Comparison of ENCODE assay signal across 15 cellular contexts in genomic region chr12:65827827-65828231, GRCh38. TPM values are rescaled to one million over a fixed set of nuclear protein-coding genes. Genes with fewer than 3 reads are reported as not detected.
A peak's percentile ranks its signal among the peaks of the same experiment; 100 is the strongest.
DNase-seq lines count a peak whose midpoint lies in the region; ATAC-seq, FAIRE-seq and TF ChIP-seq lines count a peak whose summit lies in the region.
"Had no signal": no experiment of that assay in that cellular context is flagged by ENCODE, and none has a peak within 500 bp of the region (broad histone marks: within the 10 kb centered on the region; RNA-seq: fewer than 3 reads in every experiment).

No MANE protein-coding gene starts in this region.

- H3K4me3 ChIP-seq in HepG2 (replicated peaks in 1 of 3; ENCODE audit: insufficient read depth in 1 of 3, low read depth in 2 of 3, low read length in 3 of 3) = peak overlapping the region; percentile 76 to 98 (median 97)
- no peak overlapping the region for H3K4me3 ChIP-seq in right lobe of liver
- peak overlapping the region; percentile 18 for H3K4me3 ChIP-seq in bronchial epithelial cell (ENCODE audit: low read depth, low read length)
- peak overlapping the region; percentile 82 to 96 (median 87) for H3K4me3 ChIP-seq in keratinocyte (ENCODE audit: control insufficient read depth in 2 of 3, extremely low read depth in 1 of 3, insufficient read depth in 2 of 3, low read depth in 1 of 3, low read length in 3 of 3)
- H3K4me3 ChIP-seq: prostate gland, transverse colon had no signal

- no peak for TF ChIP-seq POLR2A in HepG2 (IDR thresholded peaks at IDR 0.05; ENCODE audit: insufficient read depth in 1 of 2, low read depth in 2 of 2, low read length in 2 of 2)
- no peak for TF ChIP-seq POLR2A in right lobe of liver (IDR thresholded peaks at IDR 0.05)

- H3K27me3 ChIP-seq in HepG2 (ENCODE audit: control insufficient read depth in 1 of 2, insufficient read depth in 2 of 2, low read length in 2 of 2) (no peaks in the 10 kb centered on the region; a peak in 1 of 5 replicates), right lobe of liver (peaks cover 5 to 10% of the 10 kb centered on the region in 2 donors), bronchial epithelial cell (ENCODE audit: control insufficient read depth, insufficient read depth, low read length) (no peaks in the 10 kb centered on the region), keratinocyte (ENCODE audit: control insufficient read depth, extremely low read depth, insufficient read depth, low read length) (no peaks in the 10 kb centered on the region)

- TF ChIP-seq EP300 in HepG2 (IDR thresholded peaks at IDR 0.05; ENCODE audit: low read depth in 2 of 2, low read length in 2 of 2) = no peak
- TF ChIP-seq EP300 in HepG2 (CRISPR knock-in tag; IDR thresholded peaks at IDR 0.05; ENCODE audit: borderline replicate concordance) = no peak

- peak overlapping the region; percentile 84 for H3K27ac ChIP-seq in HepG2 (ENCODE audit: extremely low read length, insufficient read depth, low read length)
- no peak overlapping the region for H3K27ac ChIP-seq in right lobe of liver
- H3K27ac ChIP-seq in keratinocyte (ENCODE audit: control insufficient read depth, insufficient read depth, low read length) = peak overlapping the region; percentile 79
- H3K27ac ChIP-seq: prostate gland, transverse colon had no signal

- FAIRE-seq in HepG2 (lab: Jason Lieb, UNC) (no peak), bronchial epithelial cell (lab: Jason Lieb, UNC) (no peak), keratinocyte (lab: Jason Lieb, UNC) (no peak)

- CTCF ChIA-PET in HepG2 (lab: Yijun Ruan, JAX; ENCODE audit: low intra/inter-chr PET ratio, low total read pairs) = no interaction called here

- H3K4me1 ChIP-seq in HepG2 (ENCODE audit: insufficient read depth, low read length) = peaks cover 49% of the 10 kb centered on the region
- H3K4me1 ChIP-seq in right lobe of liver = peaks cover 0 to 24% (median 3%) of the 10 kb centered on the region in 4 donors
- H3K4me1 ChIP-seq in keratinocyte (ENCODE audit: control insufficient read depth, extremely low read depth, insufficient read depth, low read length) = peaks cover 47% of the 10 kb centered on the region

- H4K20me1 ChIP-seq in HepG2 (ENCODE audit: insufficient read depth, low read length) (no peaks in the 10 kb centered on the region; the same call in 1 of the 2 replicates), keratinocyte (ENCODE audit: control insufficient read depth, extremely low read depth, insufficient read depth, low read length) (no peaks in the 10 kb centered on the region)

- no peak for TF ChIP-seq CTCF in HepG2 (CRISPR knock-in tag; IDR thresholded peaks at IDR 0.05)
- no peak for TF ChIP-seq CTCF in right lobe of liver (IDR thresholded peaks at IDR 0.05)
- no peak for TF ChIP-seq CTCF in bronchial epithelial cell (IDR thresholded peaks at IDR 0.05; ENCODE audit: insufficient read depth, low read length, severe bottlenecking)
- TF ChIP-seq CTCF in keratinocyte (optimal IDR thresholded peaks at IDR 0.05 in 1 of 3, IDR thresholded peaks at IDR 0.05 in 1 of 3, conservative IDR thresholded peaks at IDR 0.05 in 1 of 3; ENCODE audit: extremely low read depth in 1 of 3, insufficient read depth in 2 of 3, low read length in 3 of 3) = no peak

- no peaks in the 10 kb centered on the region for H3K9me1 ChIP-seq in keratinocyte (ENCODE audit: control insufficient read depth, extremely low read depth, insufficient read depth, low read length)

- H3K79me2 ChIP-seq in HepG2 (ENCODE audit: insufficient read depth, low read length) (peaks cover 90% of the 10 kb centered on the region), keratinocyte (ENCODE audit: control insufficient read depth, insufficient read depth, low read length) (peaks cover 95% of the 10 kb centered on the region)

- 5% methylated on average over 3 of the region's 3 CpGs for WGBS in HepG2 (ENCODE audit: low lambda C conversion rate)
- WGBS in right lobe of liver (ENCODE audit: insufficient coverage, low coverage, low lambda C conversion rate, missing lambda C conversion rate) = 57% methylated on average over 3 of the region's 3 CpGs

- H2AFZ ChIP-seq in HepG2 (ENCODE audit: low read length) = no peak overlapping the region
- H2AFZ ChIP-seq in keratinocyte (ENCODE audit: control insufficient read depth, low read length) = no peak overlapping the region

- H3K9me3 ChIP-seq in HepG2 (ENCODE audit: low read length) (no peaks in the 10 kb centered on the region), right lobe of liver (no peaks in the 10 kb centered on the region), keratinocyte (ENCODE audit: control insufficient read depth, low read depth, low read length) (no peaks in the 10 kb centered on the region)
- H3K9me3 ChIP-seq: prostate gland, transverse colon had no signal

- BruUV-seq in HepG2 (replicated peaks; lab: Mats Ljungman, UMichigan) = no TSS peak

- dilution Hi-C loops in keratinocyte (cut with MboI; ENCODE audit: extremely low pct_ligation_motif_present, low sequenced_read_pairs) = no loop called here

- intact Hi-C loops in HepG2 (cut with micrococcal nuclease; ENCODE audit: unreplicated experiment) = loop anchor here (5.0 to 10.0 kb wide), 4 partner anchors 109 to 523 kb away; no protein-coding TSS in a partner anchor
- intact Hi-C loops in right lobe of liver (cut with DNase I) = no loop called here

- in situ Hi-C loops in HepG2 (cut with HindIII; ENCODE audit: extremely low pct_ligation_motif_present, low pct_unique_long_range_greater_than_20kb) = no loop called here

- ATAC-seq in HepG2 (no peak), right lobe of liver (no peak), HG03039 (IDR thresholded peaks at IDR 0.05; ENCODE audit: unreplicated experiment) (no peak)
- ATAC-seq: Right ventricle myocardium inferior had no signal

- H3K4me2 ChIP-seq in HepG2 (ENCODE audit: low read depth, low read length) (peak overlapping the region; percentile 99), keratinocyte (ENCODE audit: control insufficient read depth, extremely low read depth, insufficient read depth, low read depth, low read length) (peak overlapping the region; percentile 97)

- H3K36me3 ChIP-seq in HepG2 (replicated peaks in 1 of 2; ENCODE audit: control insufficient read depth in 1 of 2, insufficient read depth in 2 of 2, low read length in 2 of 2) (peaks cover 3 to 13% of the 10 kb centered on the region in 2 experiments; a peak in 3 of 5 replicates), right lobe of liver (no peaks in the 10 kb centered on the region), bronchial epithelial cell (ENCODE audit: control insufficient read depth, insufficient read depth, low read length) (no peaks in the 10 kb centered on the region), keratinocyte (ENCODE audit: control insufficient read depth in 2 of 2, extremely low read depth in 1 of 2, insufficient read depth in 2 of 2, low read length in 2 of 2) (peaks cover 11 to 13% of the 10 kb centered on the region in 2 experiments)
- H3K36me3 ChIP-seq: prostate gland, transverse colon had no signal

- DNase-seq in HepG2 (ENCODE audit: low spot score) = peak; percentile 31
- DNase-seq in right lobe of liver = no peak
- DNase-seq in bronchial epithelial cell (ENCODE audit: low read depth) = peak; percentile 35
- DNase-seq in keratinocyte (ENCODE audit: low read depth, low spot score) = no peak
- no peak for DNase-seq in NCI-H146 (lab: John Stamatoyannopoulos, UW)
- DNase-seq in MV-4-11 (lab: John Stamatoyannopoulos, UW) = no peak
- no peak for DNase-seq in NCI-H446 treated with DMSO at 0.1 percent for 48 hours (lab: John Stamatoyannopoulos, UW)
- DNase-seq: activated CD4-positive, alpha-beta T cell treated with anti-CD3 and anti-CD28 coated beads for 48 hours; activated gamma-delta T cell; EL; NCI-H446; transverse colon had no signal

- H3K9ac ChIP-seq in HepG2 (ENCODE audit: insufficient read depth, low read depth, low read length) (peak overlapping the region; percentile 76), keratinocyte (ENCODE audit: control insufficient read depth, extremely low read depth, insufficient read depth, low read length) (peak overlapping the region; percentile 96)

- no peak for TF ChIP-seq RAD21 in HepG2 (CRISPR knock-in tag; IDR thresholded peaks at IDR 0.05)

- POLR2A ChIA-PET in HepG2 (lab: Yijun Ruan, JAX) = interaction anchor here (0.6 to 1.3 kb wide), 3 partner anchors 11 to 109 kb away, joined by 3 to 4 read pairs (median 4); no protein-coding TSS in a partner anchor

RNA-seq across cellular contexts. Expression of gene HMGA2, which starts 3.5 kb away (rescaled TPM):
- 72.0 and 104 TPM in 2 replicates for total RNA-seq in HepG2 (2016; rRNA removed; fragmentation: Illumina TruSeq; extraction: Trizol)
- total RNA-seq in HepG2 (2016; cell fraction: cytosol; rRNA removed; fragmentation: Illumina TruSeq; extraction: Trizol; ENCODE audit: low read depth) = 10.3 and 11.3 TPM in 2 replicates
- 70.8 and 101 TPM in 2 replicates for total RNA-seq in HepG2 (2016; cell fraction: insoluble cytoplasmic fraction; rRNA removed; fragmentation: Illumina TruSeq; extraction: Trizol)
- total RNA-seq in HepG2 (2016; cell fraction: membrane; rRNA removed; fragmentation: Illumina TruSeq; extraction: Trizol) = 53.4 and 58.8 TPM in 2 replicates
- 103 and 110 TPM in 2 replicates for total RNA-seq in HepG2 (2016; cell fraction: nucleus; rRNA removed; fragmentation: Illumina TruSeq; extraction: Trizol)
- 50.6 and 78.1 TPM in 2 replicates for polyA plus RNA-seq in HepG2 (2011; rRNA removed)
- polyA plus RNA-seq in HepG2 (2011; cell fraction: cytosol; rRNA removed) = 32.1 and 38.5 TPM in 2 replicates
- 54.1 and 79.2 TPM in 2 replicates for polyA plus RNA-seq in HepG2 (2011; cell fraction: nucleus; rRNA removed)
- polyA plus RNA-seq in HepG2 (2012) = 52.3 and 73.9 TPM in 2 replicates
- polyA plus RNA-seq in HepG2 (2016; cell fraction: cytosol; fragmentation: Illumina TruSeq; extraction: Trizol; ENCODE audit: low read depth) = 14.3 and 15.4 TPM in 2 replicates
- 174 and 181 TPM in 2 replicates for polyA plus RNA-seq in HepG2 (2016; cell fraction: insoluble cytoplasmic fraction; fragmentation: Illumina TruSeq; extraction: Trizol; ENCODE audit: low read depth)
- polyA plus RNA-seq in HepG2 (2016; cell fraction: membrane; fragmentation: Illumina TruSeq; extraction: Trizol; ENCODE audit: low read depth) = 53.7 and 56.6 TPM in 2 replicates
- 130 and 131 TPM in 2 replicates for polyA plus RNA-seq in HepG2 (2016; cell fraction: nucleus; fragmentation: Illumina TruSeq; extraction: Trizol; ENCODE audit: insufficient read depth, low read depth)
- polyA minus RNA-seq in HepG2 (2011; rRNA and poly(A)+ RNA removed; ENCODE audit: low replicate concordance) = 1.8 and 64.4 TPM in 2 replicates
- polyA minus RNA-seq in HepG2 (2011; cell fraction: cytosol; rRNA and poly(A)+ RNA removed) = 59.6 and 77.1 TPM in 2 replicates
- 137 and 165 TPM in 2 replicates for polyA minus RNA-seq in HepG2 (2011; cell fraction: nucleus; rRNA and poly(A)+ RNA removed)
- total RNA-seq in right lobe of liver = under 1 TPM in 1 of 6 experiments, not detected in 5; 0.04 TPM
- 8.3 and 21.1 TPM in 2 replicates for total RNA-seq in bronchial epithelial cell
- 64.8 to 122 TPM (median 81.0 TPM) in 3 replicates for polyA plus RNA-seq in keratinocyte
- 7.8 TPM for polyA plus RNA-seq in keratinocyte (2011; ENCODE audit: low read depth)
- 59.5 and 111 TPM in 2 replicates for polyA plus RNA-seq in keratinocyte (2011; cell fraction: cytosol; rRNA removed)
- 150 and 155 TPM in 2 replicates for polyA plus RNA-seq in keratinocyte (2011; cell fraction: nucleus; rRNA removed)
- polyA plus RNA-seq in keratinocyte (2012; ENCODE audit: low replicate concordance) = 15.2 and 97.6 TPM in 2 replicates
- polyA minus RNA-seq in keratinocyte = 40.2 to 165 TPM (median 59.4 TPM) in 3 replicates
- 152 TPM for polyA minus RNA-seq in keratinocyte (2011; cell fraction: cytosol; rRNA and poly(A)+ RNA removed)
- polyA minus RNA-seq in keratinocyte (2011; cell fraction: nucleus; rRNA and poly(A)+ RNA removed) = 169 and 356 TPM in 2 replicates
- total RNA-seq: Right ventricle myocardium inferior had no signal

Comparison
In these comparisons a context has a peak if more than half of its experiments do, and no peak if none do; other contexts are left out.
1. DNase-seq: peak in HepG2 (single experiment) and bronchial epithelial cell (single experiment); none in right lobe of liver (0 of 3), keratinocyte (single experiment), NCI-H146 (single experiment), MV-4-11 (single experiment) and NCI-H446 treated with DMSO at 0.1 percent for 48 hours (single experiment).
2. H3K27ac ChIP-seq: peak in HepG2 (single experiment) and keratinocyte (single experiment); none in right lobe of liver (0 of 3).
3. H3K4me3 ChIP-seq: peak in HepG2 (3 of 3), bronchial epithelial cell (single experiment) and keratinocyte (3 of 3); none in right lobe of liver (0 of 3).